ENCODE assay signal across 8 cellular contexts in the genomic region with DNA sequence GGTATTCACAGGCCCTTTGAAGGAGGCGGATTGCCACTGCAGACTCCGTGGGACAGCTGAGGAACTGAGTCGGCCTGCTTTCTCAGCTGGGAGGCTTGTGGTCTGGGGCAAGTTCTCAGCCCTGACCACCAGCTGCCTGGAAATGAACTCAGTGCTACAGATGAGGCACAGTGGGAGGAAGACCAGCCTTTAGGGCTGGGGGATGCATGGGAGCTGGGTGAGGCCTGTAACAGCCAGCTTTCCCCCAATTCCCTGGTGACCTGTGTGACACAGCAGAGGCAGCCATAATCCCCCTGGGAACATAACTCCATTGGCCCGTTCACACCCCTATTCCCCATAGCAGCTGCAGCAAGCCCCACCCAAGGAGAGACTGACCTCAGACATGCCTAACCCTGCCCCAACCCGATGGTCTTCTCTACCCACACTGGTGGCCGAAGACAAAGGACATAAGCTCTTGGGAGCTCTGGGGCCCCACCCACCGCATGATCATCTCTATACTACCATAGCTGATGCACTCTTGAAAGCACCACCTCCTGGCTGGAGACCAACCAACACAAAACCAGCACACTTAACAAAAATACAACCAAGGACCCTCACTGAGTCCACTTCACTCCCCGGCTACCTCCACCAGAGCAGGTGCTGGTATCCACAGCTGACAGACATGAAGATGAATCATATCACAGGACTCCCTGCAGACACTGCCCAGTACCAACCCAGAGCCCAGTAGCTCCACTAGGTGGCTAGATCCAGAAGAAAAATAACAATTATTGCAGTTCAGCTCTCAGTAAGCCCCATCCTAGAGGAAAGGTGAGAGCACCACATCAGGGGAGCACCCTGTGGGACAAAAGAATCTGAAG. TPM values are rescaled to one million over a fixed set of nuclear protein-coding genes. Genes with fewer than 3 reads are reported as not detected.
DNase-seq lines count a peak whose midpoint lies in the region; ATAC-seq and TF ChIP-seq lines count a peak whose summit lies in the region.

No MANE protein-coding gene starts in this region.

- H2BK12ac ChIP-seq in mesenchymal stem cell (ENCODE audit: low read length in 2 of 2): no peak overlapping the region

- H3K4ac ChIP-seq in mesenchymal stem cell (ENCODE audit: low read depth in 1 of 2, low read length in 2 of 2): peak overlapping the region in 1 of 2 experiments; percentile 39

- DNase-seq in mesenchymal stem cell: no peak
- no peak for DNase-seq in AG20443 (ENCODE audit: low spot score)
- no peak for DNase-seq in CD14-positive monocyte (ENCODE audit: low spot score)
- no peak for DNase-seq in activated CD4-positive, alpha-beta T cell treated with anti-CD3 and anti-CD28 coated beads, Interleukin-2, amount 10 ng/mL, durations not matched to agents 24 days and 14 days
- DNase-seq in NCI-H1694 (lab: John Stamatoyannopoulos, UW): no peak

- no peak overlapping the region for H3K4me2 ChIP-seq in mesenchymal stem cell (ENCODE audit: low read length, poor library complexity, severe bottlenecking)

- no peak overlapping the region for H3K9ac ChIP-seq in mesenchymal stem cell (ENCODE audit: low read length)

- no peak overlapping the region for H2AK5ac ChIP-seq in mesenchymal stem cell (ENCODE audit: low read length, severe bottlenecking)

- H3K4me3 Mint-ChIP-seq in CD14-positive monocyte: no peak overlapping the region
- H3K4me3 Mint-ChIP-seq in activated CD4-positive, alpha-beta T cell treated with anti-CD3 and anti-CD28 coated beads, Interleukin-2, amount 10 ng/mL, durations not matched to agents 24 days and 14 days: no peak overlapping the region

- peaks cover 17% of the 10 kb centered on the region for H3K4me1 Mint-ChIP-seq in CD14-positive monocyte
- H3K4me1 Mint-ChIP-seq in activated CD4-positive, alpha-beta T cell treated with anti-CD3 and anti-CD28 coated beads, Interleukin-2, amount 10 ng/mL, durations not matched to agents 24 days and 14 days: peaks cover 31% of the 10 kb centered on the region

- H3K36me3 Mint-ChIP-seq in CD14-positive monocyte: peaks cover 0 to 2% of the 10 kb centered on the region in 2 donors
- H3K36me3 Mint-ChIP-seq in activated CD4-positive, alpha-beta T cell treated with anti-CD3 and anti-CD28 coated beads, Interleukin-2, amount 10 ng/mL, durations not matched to agents 24 days and 14 days (ENCODE audit: low read depth): peaks cover 45% of the 10 kb centered on the region

- peak overlapping the region in 1 of 2 experiments; percentile 55 for H3K18ac ChIP-seq in mesenchymal stem cell (ENCODE audit: low read depth in 1 of 2, low read length in 2 of 2)

- peaks cover 13 to 22% (median 19%) of the 10 kb centered on the region in 7 donors for H3K9me3 Mint-ChIP-seq in CD14-positive monocyte
- H3K9me3 Mint-ChIP-seq in activated CD4-positive, alpha-beta T cell treated with anti-CD3 and anti-CD28 coated beads, Interleukin-2, amount 10 ng/mL, durations not matched to agents 24 days and 14 days: peaks cover 9% of the 10 kb centered on the region

- TF ChIP-seq CTCF in CD14-positive monocyte (IDR thresholded peaks at IDR 0.05): no peak

- no peaks in the 10 kb centered on the region for H3K27me3 Mint-ChIP-seq in CD14-positive monocyte (ENCODE audit: low read depth in 3 of 3)
- no peaks in the 10 kb centered on the region for H3K27me3 Mint-ChIP-seq in activated CD4-positive, alpha-beta T cell treated with anti-CD3 and anti-CD28 coated beads, Interleukin-2, amount 10 ng/mL, durations not matched to agents 24 days and 14 days

- H2AFZ ChIP-seq in mesenchymal stem cell (ENCODE audit: low read depth, low read length): no peak overlapping the region

- peak overlapping the region; percentile 52 for H3K27ac ChIP-seq in mesenchymal stem cell (ENCODE audit: low read length, poor library complexity, severe bottlenecking)

- H3K27me3 ChIP-seq in mesenchymal stem cell (ENCODE audit: control insufficient read depth in 1 of 2, insufficient read depth in 1 of 2, low read length in 2 of 2): no peaks in the 10 kb centered on the region

- H3K14ac ChIP-seq in mesenchymal stem cell (ENCODE audit: low read length in 2 of 2): peak overlapping the region in 1 of 2 experiments; percentile 19

- peaks cover 11% of the 10 kb centered on the region for H3K4me1 ChIP-seq in mesenchymal stem cell (ENCODE audit: control insufficient read depth, insufficient read depth, low read depth, low read length)

- H4K8ac ChIP-seq in mesenchymal stem cell (ENCODE audit: low read length): peak overlapping the region; percentile 7

- H3K36me3 ChIP-seq in mesenchymal stem cell (ENCODE audit: control insufficient read depth in 1 of 2, insufficient read depth in 2 of 2, low read depth in 1 of 2, low read length in 2 of 2): peaks cover 6 to 13% of the 10 kb centered on the region in 2 experiments

- H3K9me3 ChIP-seq in mesenchymal stem cell (ENCODE audit: control insufficient read depth, low read length): no peaks in the 10 kb centered on the region

- intact Hi-C loops in CD14-positive monocyte (cut with micrococcal nuclease): no loop called here
- intact Hi-C loops in activated CD4-positive, alpha-beta T cell treated with anti-CD3 and anti-CD28 coated beads, Interleukin-2, amount 10 ng/mL, durations not matched to agents 24 days and 14 days (cut with micrococcal nuclease): no loop called here

- no peak for TF ChIP-seq POLR2A in GM18505 (IDR thresholded peaks at IDR 0.05; ENCODE audit: borderline replicate concordance, extremely low read depth, insufficient read depth, insufficient read length)

- H3K79me1 ChIP-seq in mesenchymal stem cell (replicated peaks; ENCODE audit: low read length, poor library complexity, severe bottlenecking): no peaks in the 10 kb centered on the region

- H2BK120ac ChIP-seq in mesenchymal stem cell (ENCODE audit: low read depth, low read length): no peak overlapping the region

- ATAC-seq in GM18505 (IDR thresholded peaks at IDR 0.05; ENCODE audit: unreplicated experiment): peak; percentile 78
- peak; percentile 89 for ATAC-seq in GM21619 (IDR thresholded peaks at IDR 0.05; ENCODE audit: unreplicated experiment)
- ATAC-seq in HG03571 (IDR thresholded peaks at IDR 0.05; ENCODE audit: unreplicated experiment): peak; percentile 88

- H3K4me3 ChIP-seq in mesenchymal stem cell (ENCODE audit: insufficient read depth in 1 of 2, low read depth in 1 of 2, low read length in 2 of 2): no peak overlapping the region

- H3K23ac ChIP-seq in mesenchymal stem cell (ENCODE audit: low read length in 2 of 2): no peak overlapping the region

- 92% methylated on average over 8 of the region's 8 CpGs for WGBS in mesenchymal stem cell

- H4K91ac ChIP-seq in mesenchymal stem cell (ENCODE audit: low read length): peak overlapping the region; percentile 66

- H3K27ac Mint-ChIP-seq in CD14-positive monocyte: peak overlapping the region in 2 of 7 donors; percentile 34 to 65
- H3K27ac Mint-ChIP-seq in activated CD4-positive, alpha-beta T cell treated with anti-CD3 and anti-CD28 coated beads, Interleukin-2, amount 10 ng/mL, durations not matched to agents 24 days and 14 days: no peak overlapping the region

- H2BK5ac ChIP-seq in mesenchymal stem cell (ENCODE audit: low read depth, low read length, poor library complexity, severe bottlenecking): no peak overlapping the region

- H2BK15ac ChIP-seq in mesenchymal stem cell (ENCODE audit: low read depth, poor library complexity, severe bottlenecking): no peak overlapping the region

RNA-seq across cellular contexts. Expression of a gene that starts 24.9 kb away (rescaled TPM):
- polyA plus RNA-seq in mesenchymal stem cell (2013, experiment 1 of 2): 74.4 TPM
- polyA plus RNA-seq in mesenchymal stem cell (2013, experiment 2 of 2): 72.6 TPM
- polyA plus RNA-seq in CD14-positive monocyte: 1 to 10 TPM; 7.9 to 9.9 TPM
- 11.8 and 13.1 TPM in 2 replicates for total RNA-seq in activated CD4-positive, alpha-beta T cell treated with anti-CD3 and anti-CD28 coated beads, Interleukin-2, amount 10 ng/mL, durations not matched to agents 24 days and 14 days
